Comparison of ENCODE assay signal across 1 cellular context in the genomic region with DNA sequence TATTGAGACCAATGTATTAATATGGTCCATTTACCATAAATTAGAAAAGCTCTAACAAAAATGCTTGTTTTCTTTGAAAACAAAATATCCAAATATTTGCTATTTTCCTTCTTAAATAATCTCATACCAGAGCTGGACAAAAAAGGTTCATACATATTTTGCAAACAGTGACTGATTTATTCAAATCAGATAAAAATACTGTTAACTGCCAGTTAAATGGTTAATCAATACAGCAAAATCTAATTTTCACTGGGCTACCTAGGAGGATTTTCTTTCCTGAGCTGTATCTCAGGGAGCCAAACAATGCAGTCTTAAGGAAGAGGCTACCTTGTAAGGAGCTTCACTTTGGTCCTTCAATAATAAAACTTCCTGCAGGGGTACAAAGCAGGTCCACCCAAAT.
TF ChIP-seq lines count a peak whose summit lies in the region.

No MANE protein-coding gene starts in this region.

TF ChIP-seq in SK-N-SH treated with all-trans-retinoic acid at 6 μM for 48 hours, 23 proteins besides CTCF, POLR2A, EP300 and RAD21 (continued from another document):
- no peak for TF ChIP-seq ZNF565 (CRISPR knock-in tag; conservative IDR thresholded peaks at IDR 0.05; ENCODE audit: low read depth)
TF ChIP-seq in SK-N-SH treated with all-trans-retinoic acid at 6 μM for 48 hours: peak in this region for 0.
